In genomic region chr9:89256225-89256624, GRCh38 we compare ENCODE assay signal across 25 cellular contexts. TPM values are rescaled to one million over a fixed set of nuclear protein-coding genes. Genes with fewer than 3 reads are reported as not detected.
DNase-seq lines count a peak whose midpoint lies in the region; ATAC-seq, FAIRE-seq and TF ChIP-seq lines count a peak whose summit lies in the region.
"Had no signal": no experiment of that assay in that cellular context is flagged by ENCODE, and none has a peak within 500 bp of the region (broad histone marks: within the 10 kb centered on the region; RNA-seq: fewer than 3 reads in every experiment).

No MANE protein-coding gene starts in this region.

- ATAC-seq in HepG2: no peak
- no peak for ATAC-seq in right lobe of liver
- ATAC-seq: A549, GM23338 had no signal

- no peak for DNase-seq in HepG2 (ENCODE audit: low spot score)
- DNase-seq in right lobe of liver: no peak
- peak; percentile 42 for DNase-seq in esophagus muscularis mucosa (ENCODE audit: extremely low spot score)
- DNase-seq in urothelium cell line (ENCODE audit: low spot score): no peak
- DNase-seq in NCI-H510A treated with DMSO at 0.1 percent for 48 hours (lab: John Stamatoyannopoulos, UW): no peak
- no peak for DNase-seq in glomerular visceral epithelial cell (ENCODE audit: extremely low spot score)
- DNase-seq: 8988T; ACHN; AML-193; BE2C; CD4-positive, alpha-beta T cell; CD8-positive, alpha-beta memory T cell; DMS 273 treated with DMSO at 0.1 percent for 48 hours; DMS79; EL; GDM1; HFFc6 had no signal

- H3K27me3 ChIP-seq in HepG2 (ENCODE audit: control insufficient read depth in 1 of 2, insufficient read depth in 2 of 2, low read length in 2 of 2): no peaks in the 10 kb centered on the region
- no peaks in the 10 kb centered on the region for H3K27me3 ChIP-seq in right lobe of liver
- H3K27me3 ChIP-seq in esophagus muscularis mucosa: no peaks in the 10 kb centered on the region
- H3K27me3 ChIP-seq: BE2C; BLaER1 treated with 17β-estradiol and CSF1 and Interleukin-3, amounts not matched to agents 10 nM and 100 nM had no signal

- no peaks in the 10 kb centered on the region for H3K79me2 ChIP-seq in HepG2 (ENCODE audit: insufficient read depth, low read length)

- no peak overlapping the region for H3K9ac ChIP-seq in HepG2 (ENCODE audit: insufficient read depth, low read depth, low read length)
- H3K9ac ChIP-seq: BLaER1 treated with 17β-estradiol and CSF1 and Interleukin-3, amounts not matched to agents 10 nM and 100 nM had no signal

- H4K20me1 ChIP-seq in HepG2 (ENCODE audit: insufficient read depth, low read length): no peaks in the 10 kb centered on the region
- H4K20me1 ChIP-seq: BLaER1 treated with 17β-estradiol and CSF1 and Interleukin-3, amounts not matched to agents 10 nM and 100 nM had no signal

- FAIRE-seq in HepG2 (lab: Jason Lieb, UNC) (no peak), urothelium cell line (lab: Jason Lieb, UNC) (peak; percentile 95)
- FAIRE-seq: A549, D721Med, GM12891, GM18507, H54 had no signal

- WGBS in HepG2 (ENCODE audit: low lambda C conversion rate): 94% methylated on average over 8 of the region's 8 CpGs
- 97% methylated on average over 5 of the region's 8 CpGs for WGBS in right lobe of liver (ENCODE audit: insufficient coverage, low coverage, low lambda C conversion rate, missing lambda C conversion rate)
- 93% methylated on average over 8 of the region's 8 CpGs for WGBS in esophagus muscularis mucosa

- TF ChIP-seq EP300 in HepG2 (IDR thresholded peaks at IDR 0.05; ENCODE audit: low read depth in 2 of 2, low read length in 2 of 2) (no peak), HepG2 (CRISPR knock-in tag; IDR thresholded peaks at IDR 0.05; ENCODE audit: borderline replicate concordance) (no peak), esophagus muscularis mucosa (IDR thresholded peaks at IDR 0.05) (no peak)

- no peak for TF ChIP-seq CTCF in HepG2 (CRISPR knock-in tag; IDR thresholded peaks at IDR 0.05)
- no peak for TF ChIP-seq CTCF in right lobe of liver (IDR thresholded peaks at IDR 0.05)
- TF ChIP-seq CTCF in esophagus muscularis mucosa (IDR thresholded peaks at IDR 0.05): no peak

- TF ChIP-seq RAD21 in HepG2 (CRISPR knock-in tag; IDR thresholded peaks at IDR 0.05): no peak

- intact Hi-C loops in HepG2 (cut with micrococcal nuclease; ENCODE audit: unreplicated experiment) (no loop called here), right lobe of liver (cut with DNase I) (no loop called here), esophagus muscularis mucosa (cut with DNase I) (no loop called here)

- in situ Hi-C loops in HepG2 (cut with HindIII; ENCODE audit: extremely low pct_ligation_motif_present, low pct_unique_long_range_greater_than_20kb): no loop called here

- H3K27ac ChIP-seq in HepG2 (ENCODE audit: extremely low read length, insufficient read depth, low read length) (no peak overlapping the region), right lobe of liver (no peak overlapping the region), esophagus muscularis mucosa (replicated peaks in 1 of 4) (no peak overlapping the region)
- H3K27ac ChIP-seq: A549; BLaER1 treated with 17β-estradiol and CSF1 and Interleukin-3, amounts not matched to agents 10 nM and 100 nM had no signal

- H3K4me1 ChIP-seq in HepG2 (ENCODE audit: insufficient read depth, low read length): no peaks in the 10 kb centered on the region
- no peaks in the 10 kb centered on the region for H3K4me1 ChIP-seq in right lobe of liver
- peaks cover 0 to 8% (median 2%) of the 10 kb centered on the region in 4 donors for H3K4me1 ChIP-seq in esophagus muscularis mucosa
- H3K4me1 ChIP-seq: A549, BE2C, HAP-1 had no signal

- H2AFZ ChIP-seq in HepG2 (ENCODE audit: low read length): no peak overlapping the region
- H2AFZ ChIP-seq: GM23338 had no signal

- H3K36me3 ChIP-seq in HepG2 (replicated peaks in 1 of 2; ENCODE audit: control insufficient read depth in 1 of 2, insufficient read depth in 2 of 2, low read length in 2 of 2) (no peaks in the 10 kb centered on the region), right lobe of liver (no peaks in the 10 kb centered on the region), esophagus muscularis mucosa (no peaks in the 10 kb centered on the region)
- H3K36me3 ChIP-seq: BE2C; BLaER1 treated with 17β-estradiol and CSF1 and Interleukin-3, amounts not matched to agents 10 nM and 100 nM; HAP-1 had no signal

- no peak overlapping the region for H3K4me2 ChIP-seq in HepG2 (ENCODE audit: low read depth, low read length)
- H3K4me2 ChIP-seq: A549; BLaER1 treated with 17β-estradiol and CSF1 and Interleukin-3, amounts not matched to agents 10 nM and 100 nM; GM23338 had no signal

- CTCF ChIA-PET in HepG2 (lab: Yijun Ruan, JAX; ENCODE audit: low intra/inter-chr PET ratio, low total read pairs): no interaction called here

- no peak for TF ChIP-seq POLR2A in HepG2 (IDR thresholded peaks at IDR 0.05; ENCODE audit: insufficient read depth in 1 of 2, low read depth in 2 of 2, low read length in 2 of 2)
- TF ChIP-seq POLR2A in right lobe of liver (IDR thresholded peaks at IDR 0.05): no peak
- no peak for TF ChIP-seq POLR2A in esophagus muscularis mucosa (IDR thresholded peaks at IDR 0.05; ENCODE audit: low read depth)

- POLR2A ChIA-PET in HepG2 (lab: Yijun Ruan, JAX): no interaction called here

- no peak overlapping the region for H3K4me3 ChIP-seq in HepG2 (replicated peaks in 1 of 3; ENCODE audit: insufficient read depth in 1 of 3, low read depth in 2 of 3, low read length in 3 of 3)
- H3K4me3 ChIP-seq in right lobe of liver: no peak overlapping the region
- no peak overlapping the region for H3K4me3 ChIP-seq in esophagus muscularis mucosa
- H3K4me3 ChIP-seq: A549; BLaER1 treated with 17β-estradiol and CSF1 and Interleukin-3, amounts not matched to agents 10 nM and 100 nM; GM23338; HAP-1 had no signal

- no TSS peak for BruUV-seq in HepG2 (replicated peaks; lab: Mats Ljungman, UMichigan)

- peaks cover 5% of the 10 kb centered on the region; the same call in 1 of the 2 replicates for H3K9me3 ChIP-seq in HepG2 (ENCODE audit: low read length)
- H3K9me3 ChIP-seq in right lobe of liver: no peaks in the 10 kb centered on the region
- no peaks in the 10 kb centered on the region for H3K9me3 ChIP-seq in esophagus muscularis mucosa
- H3K9me3 ChIP-seq: HAP-1 had no signal

TF ChIP-seq in HepG2, 621 proteins besides CTCF, POLR2A, EP300 and RAD21:
- TF ChIP-seq ZNF441 (CRISPR knock-in tag; IDR thresholded peaks at IDR 0.05; ENCODE audit: borderline replicate concordance): no peak
- TF ChIP-seq GLI4 (CRISPR knock-in tag; IDR thresholded peaks at IDR 0.05; ENCODE audit: borderline replicate concordance): no peak
- TF ChIP-seq MNT (IDR thresholded peaks at IDR 0.05): peak; percentile 69

RNA-seq across cellular contexts. Expression of gene CKS2, which starts 54.8 kb away (rescaled TPM):
- 317 and 498 TPM in 2 replicates for total RNA-seq in HepG2 (2016; rRNA removed; fragmentation: Illumina TruSeq; extraction: Trizol)
- total RNA-seq in HepG2 (2016; cell fraction: cytosol; rRNA removed; fragmentation: Illumina TruSeq; extraction: Trizol; ENCODE audit: low read depth): 202 and 209 TPM in 2 replicates
- 319 and 528 TPM in 2 replicates for total RNA-seq in HepG2 (2016; cell fraction: insoluble cytoplasmic fraction; rRNA removed; fragmentation: Illumina TruSeq; extraction: Trizol)
- 159 TPM in 2 replicates for total RNA-seq in HepG2 (2016; cell fraction: membrane; rRNA removed; fragmentation: Illumina TruSeq; extraction: Trizol)
- 121 and 124 TPM in 2 replicates for total RNA-seq in HepG2 (2016; cell fraction: nucleus; rRNA removed; fragmentation: Illumina TruSeq; extraction: Trizol)
- 151 and 251 TPM in 2 replicates for polyA plus RNA-seq in HepG2 (2011; rRNA removed)
- 262 and 383 TPM in 2 replicates for polyA plus RNA-seq in HepG2 (2011; cell fraction: cytosol; rRNA removed)
- 75.2 and 95.2 TPM in 2 replicates for polyA plus RNA-seq in HepG2 (2011; cell fraction: nucleus; rRNA removed)
- polyA plus RNA-seq in HepG2 (2012): 170 and 179 TPM in 2 replicates
- polyA plus RNA-seq in HepG2 (2016; cell fraction: cytosol; fragmentation: Illumina TruSeq; extraction: Trizol; ENCODE audit: low read depth): 102 and 110 TPM in 2 replicates
- 534 and 617 TPM in 2 replicates for polyA plus RNA-seq in HepG2 (2016; cell fraction: insoluble cytoplasmic fraction; fragmentation: Illumina TruSeq; extraction: Trizol; ENCODE audit: low read depth)
- polyA plus RNA-seq in HepG2 (2016; cell fraction: membrane; fragmentation: Illumina TruSeq; extraction: Trizol; ENCODE audit: low read depth): 117 and 124 TPM in 2 replicates
- 190 and 193 TPM in 2 replicates for polyA plus RNA-seq in HepG2 (2016; cell fraction: nucleus; fragmentation: Illumina TruSeq; extraction: Trizol; ENCODE audit: insufficient read depth, low read depth)
- 158 and 427 TPM in 2 replicates for polyA minus RNA-seq in HepG2 (2011; rRNA and poly(A)+ RNA removed; ENCODE audit: low replicate concordance)
- polyA minus RNA-seq in HepG2 (2011; cell fraction: cytosol; rRNA and poly(A)+ RNA removed): 55.3 and 63.5 TPM in 2 replicates
- polyA minus RNA-seq in HepG2 (2011; cell fraction: nucleus; rRNA and poly(A)+ RNA removed): 22.9 and 24.1 TPM in 2 replicates
- 10 to 100 TPM in 3 of 6 experiments, 1 to 10 TPM in 3; 4.4 to 27.2 (median 9.1) TPM for total RNA-seq in right lobe of liver
- 10 to 100 TPM in 1 of 4 donors, 1 to 10 TPM in 3; 2.0 to 10.3 (median 6.0) TPM for total RNA-seq in esophagus muscularis mucosa

Comparison
In these comparisons a context has a peak if more than half of its experiments do, and no peak if none do; other contexts are left out.
1. RNA of gene CKS2, which starts 54.8 kb away (total RNA-seq): 121 to 528 TPM in HepG2; 4.4 to 27.2 TPM in right lobe of liver and 2.0 to 10.3 TPM in esophagus muscularis mucosa; every median in the first group is over 4 times any median in the second.